Comparison of ENCODE assay signal across 27 cellular contexts in the genomic region with DNA sequence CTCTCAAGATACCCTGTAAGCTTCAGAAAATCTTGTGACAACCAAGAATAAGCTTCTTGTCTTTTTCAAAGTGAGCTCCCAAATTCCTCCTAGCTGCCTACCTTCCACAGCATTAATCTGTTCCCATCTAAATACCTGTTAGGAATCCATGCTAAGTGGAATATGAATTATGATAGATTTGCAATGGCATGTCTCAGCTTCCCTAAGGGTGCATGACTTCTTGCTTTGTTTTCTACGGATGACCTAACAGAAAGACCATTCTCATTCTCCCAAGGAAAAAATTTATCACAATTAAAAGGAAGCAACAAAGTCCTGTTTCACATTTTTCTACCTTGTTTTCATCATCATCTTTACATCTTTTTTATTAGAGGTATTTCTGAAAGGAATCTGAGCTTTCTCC.
"Had no signal": no experiment of that assay in that cellular context is flagged by ENCODE, and none has a peak within 500 bp of the region (broad histone marks: within the 10 kb centered on the region; RNA-seq: fewer than 3 reads in every experiment).

No MANE protein-coding gene starts in this region.

- H3K27me3 Mint-ChIP-seq: progenitor cell of endocrine pancreas; stimulated activated naive B cell treated with anti-CD40 and anti-IgM and Interleukin-4, amounts not matched to agents 10 μg/mL and 1 μg/mL and 100 μg/mL, for 72 hours; stimulated activated naive CD8-positive, alpha-beta T cell treated with anti-CD3 and anti-CD28 coated beads, Interleukin-15, Interleukin-2, amounts not matched to agents 100 ng/mL and 50 ng/mL, for 24 hours had no signal

- H3K9me3 ChIP-seq: ovary, psoas muscle, right lobe of liver, sigmoid colon, stomach, thoracic aorta, thyroid gland, tibial nerve, upper lobe of left lung, uterus had no signal

- DNase-seq: natural killer cell; occipital lobe; ovary; posterior cingulate gyrus; psoas muscle; right cardiac atrium; right lobe of liver; sigmoid colon; small intestine; stimulated activated CD4-positive, alpha-beta T cell treated with anti-CD3 and anti-CD28 coated beads, Interleukin-15, amount 100 ng/mL, for 24 hours; stimulated activated CD4-positive, alpha-beta T cell treated with anti-CD3 and anti-CD28 coated beads, Interleukin-2, amount 100 ng/mL, for 24 hours; stimulated activated CD4-positive, alpha-beta T cell treated with anti-CD3 and anti-CD28 coated beads, Interleukin-2, amount 100 ng/mL, for 48 hours; stimulated activated CD4-positive, alpha-beta T cell treated with anti-CD3 and anti-CD28 coated beads, Interleukin-4, amount 100 ng/mL, for 24 hours; stimulated activated naive B cell treated with anti-CD40 and anti-IgM and Interleukin-4, amounts not matched to agents 10 μg/mL and 1 μg/mL and 100 μg/mL, for 72 hours; stimulated activated naive CD4-positive, alpha-beta T cell treated with Interleukin-2 at 50 U/mL for 16 hours; stomach; thyroid gland; upper lobe of left lung; uterus had no signal

- H3K27ac Mint-ChIP-seq: natural killer cell; nephron; neural progenitor cell; progenitor cell of endocrine pancreas; stimulated activated effector memory CD8-positive, alpha-beta T cell treated with anti-CD3 and anti-CD28 coated beads, Interleukin-12 subunit alpha, Interleukin-12 subunit beta, amount 100 ng/mL, for 72 hours; stimulated activated naive B cell treated with anti-CD40 and anti-IgM and Interleukin-4, amounts not matched to agents 10 μg/mL and 1 μg/mL and 100 μg/mL, for 72 hours; stimulated activated naive CD8-positive, alpha-beta T cell treated with anti-CD3 and anti-CD28 coated beads, Interleukin-15, Interleukin-2, amounts not matched to agents 100 ng/mL and 50 ng/mL, for 24 hours had no signal

- H3K4me3 ChIP-seq: neural progenitor cell, ovary, psoas muscle, right lobe of liver, sigmoid colon, stomach, thoracic aorta, thyroid gland, tibial nerve, upper lobe of left lung, uterus had no signal

- H3K4me1 Mint-ChIP-seq: natural killer cell; nephron; neural progenitor cell; stimulated activated effector memory CD8-positive, alpha-beta T cell treated with anti-CD3 and anti-CD28 coated beads, Interleukin-12 subunit alpha, Interleukin-12 subunit beta, amount 100 ng/mL, for 72 hours; stimulated activated naive B cell treated with anti-CD40 and anti-IgM and Interleukin-4, amounts not matched to agents 10 μg/mL and 1 μg/mL and 100 μg/mL, for 72 hours had no signal

- ATAC-seq: natural killer cell; psoas muscle; right cardiac atrium; right lobe of liver; stimulated activated effector memory CD8-positive, alpha-beta T cell treated with anti-CD3 and anti-CD28 coated beads, Interleukin-12 subunit alpha, Interleukin-12 subunit beta, amount 100 ng/mL, for 72 hours; stimulated activated naive B cell treated with anti-CD40 and anti-IgM and Interleukin-4, amounts not matched to agents 10 μg/mL and 1 μg/mL and 100 μg/mL, for 72 hours had no signal

- H3K4me1 ChIP-seq: neural progenitor cell, parathyroid adenoma, psoas muscle, right lobe of liver, sigmoid colon, stomach, thyroid gland, tibial nerve, upper lobe of left lung, uterus had no signal

- H3K27ac ChIP-seq: neural progenitor cell, ovary, parathyroid adenoma, psoas muscle, right lobe of liver, sigmoid colon, stomach, thoracic aorta, thyroid gland, tibial nerve, upper lobe of left lung, uterus had no signal

- H3K9me3 Mint-ChIP-seq: nephron; neural progenitor cell; stimulated activated naive B cell treated with anti-CD40 and anti-IgM and Interleukin-4, amounts not matched to agents 10 μg/mL and 1 μg/mL and 100 μg/mL, for 72 hours had no signal

- H3K4me3 Mint-ChIP-seq: natural killer cell; nephron; neural progenitor cell; stimulated activated effector memory CD8-positive, alpha-beta T cell treated with anti-CD3 and anti-CD28 coated beads, Interleukin-12 subunit alpha, Interleukin-12 subunit beta, amount 100 ng/mL, for 72 hours; stimulated activated naive B cell treated with anti-CD40 and anti-IgM and Interleukin-4, amounts not matched to agents 10 μg/mL and 1 μg/mL and 100 μg/mL, for 72 hours; stimulated activated naive CD8-positive, alpha-beta T cell treated with anti-CD3 and anti-CD28 coated beads, Interleukin-15, Interleukin-2, amounts not matched to agents 100 ng/mL and 50 ng/mL, for 24 hours had no signal

- H3K36me3 Mint-ChIP-seq: neural progenitor cell; stimulated activated effector memory CD8-positive, alpha-beta T cell treated with anti-CD3 and anti-CD28 coated beads, Interleukin-12 subunit alpha, Interleukin-12 subunit beta, amount 100 ng/mL, for 72 hours; stimulated activated naive B cell treated with anti-CD40 and anti-IgM and Interleukin-4, amounts not matched to agents 10 μg/mL and 1 μg/mL and 100 μg/mL, for 72 hours had no signal

- H3K27me3 ChIP-seq: neural progenitor cell, ovary, right lobe of liver, sigmoid colon, stomach, thyroid gland, tibial nerve, upper lobe of left lung, uterus had no signal

- H3K36me3 ChIP-seq: neural progenitor cell, ovary, right lobe of liver, sigmoid colon, stomach, thoracic aorta, thyroid gland, tibial nerve, upper lobe of left lung, uterus had no signal

- FAIRE-seq: small intestine had no signal
